ENCODE assay signal across 26 cellular contexts in the genomic region with DNA sequence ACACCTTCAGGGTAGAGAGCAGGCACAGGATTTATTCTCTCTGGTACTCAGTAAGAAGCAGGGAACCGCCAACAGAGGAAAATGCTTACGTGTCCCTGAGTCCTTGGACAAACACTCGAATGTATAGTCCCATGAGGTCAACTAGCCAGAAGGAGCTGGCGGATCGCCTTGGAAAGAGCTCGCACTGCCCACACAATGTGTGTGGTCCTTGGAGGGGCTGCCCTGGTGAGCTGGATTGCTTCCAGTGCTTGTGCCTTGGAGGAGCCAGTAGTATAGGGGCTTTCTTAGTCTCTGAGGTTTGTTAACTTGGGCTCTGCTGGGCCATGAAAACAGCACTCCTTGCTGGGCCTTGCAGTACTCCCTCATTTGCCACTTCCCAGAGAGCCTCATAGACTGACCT. TPM values are rescaled to one million over a fixed set of nuclear protein-coding genes. Genes with fewer than 3 reads are reported as not detected.
A peak's percentile ranks its signal among the peaks of the same experiment; 100 is the strongest.
DNase-seq lines count a peak whose midpoint lies in the region; ATAC-seq and TF ChIP-seq lines count a peak whose summit lies in the region.
"Had no signal": no experiment of that assay in that cellular context is flagged by ENCODE, and none has a peak within 500 bp of the region (broad histone marks: within the 10 kb centered on the region; RNA-seq: fewer than 3 reads in every experiment).

No MANE protein-coding gene starts in this region.

- no peaks in the 10 kb centered on the region for H3K9me3 ChIP-seq in osteoblast (ENCODE audit: low read depth, low read length)
- no peaks in the 10 kb centered on the region for H3K9me3 ChIP-seq in aorta (ENCODE audit: control insufficient read depth, low read length)
- H3K9me3 ChIP-seq: thyroid gland had no signal

- peaks cover 3% of the 10 kb centered on the region for H3K36me3 ChIP-seq in osteoblast (ENCODE audit: insufficient read depth, low read length)
- no peaks in the 10 kb centered on the region for H3K36me3 ChIP-seq in aorta (ENCODE audit: control insufficient read depth in 1 of 2, insufficient read depth in 2 of 2, low read length in 1 of 2)
- H3K36me3 ChIP-seq: thyroid gland had no signal

- peak overlapping the region; percentile 33 for H3K27ac ChIP-seq in osteoblast (ENCODE audit: low read depth, low read length)
- peak overlapping the region; percentile 90 to 91 for H3K27ac ChIP-seq in aorta (ENCODE audit: low read depth in 1 of 2, low read length in 2 of 2)
- H3K27ac ChIP-seq: 22Rv1, heart right ventricle, thyroid gland, VCaP had no signal

- DNase-seq in DMS 273 (lab: John Stamatoyannopoulos, UW; ENCODE audit: unreplicated experiment) (peak; percentile 14), DMS 273 treated with DMSO at 0.1 percent for 48 hours (lab: John Stamatoyannopoulos, UW) (no peak), fibroblast of mammary gland (ENCODE audit: low read depth) (peak; percentile 47), osteoblast (ENCODE audit: insufficient read length, low spot score, missing footprints) (no peak), aorta (peak in 1 of 2 donors; percentile 53)
- DNase-seq in activated naive CD4-positive, alpha-beta T cell (lab: John Stamatoyannopoulos, UW) = no peak
- DNase-seq: activated CD4-positive, alpha-beta T cell treated with anti-CD3 and anti-CD28 coated beads, Interleukin-2, amount 50 U/mL, for 48 hours; activated effector memory CD4-positive, alpha-beta T cell treated with Interleukin-2 at 50 U/mL for 16 hours; activated naive CD8-positive, alpha-beta T cell treated with anti-CD3 and anti-CD28 coated beads, Interleukin-2, amount 50 U/mL, for 24 hours; AML-193; central memory CD4-positive, alpha-beta T cell; DND-41; GOT3; heart right ventricle; immature natural killer cell; naive thymus-derived CD4-positive, alpha-beta T cell; NCI-H187 treated with DMSO at 0.1 percent for 48 hours; NCI-H226; SIG-M5; stimulated activated CD4-positive, alpha-beta T cell treated with anti-CD3 and anti-CD28 coated beads, Interleukin-2, amount 100 ng/mL, for 24 hours; stimulated activated naive B cell treated with anti-CD40 and anti-IgM and Interleukin-4, amounts not matched to agents 10 μg/mL and 1 μg/mL and 100 μg/mL, for 72 hours; thyroid gland had no signal

- intact Hi-C loops in aorta (cut with DNase I) = no loop called here

- peak; percentile 28 for ATAC-seq in aorta (ENCODE audit: low FRiP score)
- no peak for ATAC-seq in HG02678 (IDR thresholded peaks at IDR 0.05; ENCODE audit: unreplicated experiment)
- ATAC-seq in HG03135 (IDR thresholded peaks at IDR 0.05; ENCODE audit: unreplicated experiment) = no peak
- ATAC-seq: activated naive CD8-positive, alpha-beta T cell treated with anti-CD3 and anti-CD28 coated beads, Interleukin-2, amount 50 U/mL, for 24 hours; heart right ventricle; naive thymus-derived CD4-positive, alpha-beta T cell; stimulated activated naive B cell treated with anti-CD40 and anti-IgM and Interleukin-4, amounts not matched to agents 10 μg/mL and 1 μg/mL and 100 μg/mL, for 72 hours had no signal

- peak overlapping the region; percentile 29 for H3K4me2 ChIP-seq in osteoblast (ENCODE audit: insufficient read depth, low read length)

- H3K79me2 ChIP-seq in osteoblast (ENCODE audit: insufficient read depth, low read length) = peaks cover 6% of the 10 kb centered on the region

- peak overlapping the region; percentile 37 for H2AFZ ChIP-seq in osteoblast (ENCODE audit: low read length)

- H3K27me3 ChIP-seq in osteoblast (ENCODE audit: insufficient read depth, low read length) (no peaks in the 10 kb centered on the region), aorta (ENCODE audit: control insufficient read depth in 1 of 2, insufficient read depth in 2 of 2, low read length in 1 of 2) (no peaks in the 10 kb centered on the region)
- H3K27me3 ChIP-seq: heart right ventricle, thyroid gland had no signal

- H3K4me3 ChIP-seq in fibroblast of mammary gland (ENCODE audit: control insufficient read depth, low read depth, low read length) (no peak overlapping the region), osteoblast (ENCODE audit: insufficient read depth, low read length) (no peak overlapping the region), aorta (ENCODE audit: low read length in 2 of 2) (no peak overlapping the region)
- H3K4me3 ChIP-seq: heart right ventricle, thyroid gland had no signal

- H3K4me1 ChIP-seq in osteoblast (ENCODE audit: insufficient read depth, low read length) (peaks cover 33% of the 10 kb centered on the region), aorta (ENCODE audit: control insufficient read depth in 1 of 2, insufficient read depth in 2 of 2, low read length in 2 of 2) (peaks cover 0 to 6% of the 10 kb centered on the region in 2 donors)

- TF ChIP-seq CTCF in fibroblast of mammary gland (conservative IDR thresholded peaks at IDR 0.05; ENCODE audit: control insufficient read depth, insufficient read depth, low read depth, low read length) = no peak
- no peak for TF ChIP-seq CTCF in osteoblast (IDR thresholded peaks at IDR 0.05; ENCODE audit: extremely low read depth, low read depth, low read length)

- WGBS in aorta, 2 donors = 3 to 9% methylated on average over 6 of the region's 6 CpGs

- H4K20me1 ChIP-seq in osteoblast (ENCODE audit: insufficient read depth, low read length) = no peaks in the 10 kb centered on the region

RNA-seq across cellular contexts. Expression of gene VILL, which starts 40.7 kb away (rescaled TPM):
- 6.8 and 7.6 TPM in 2 replicates for total RNA-seq in osteoblast
- 10 to 100 TPM in 1 of 2 donors, 1 to 10 TPM in 1; 3.9 to 10.9 TPM for total RNA-seq in aorta
- 10 to 100 TPM; 15.4 to 37.1 TPM for polyA plus RNA-seq in aorta

Comparison
In these comparisons a context has a peak if more than half of its experiments do, and no peak if none do; other contexts are left out.
1. DNase-seq: peak in DMS 273 (single experiment) and fibroblast of mammary gland (single experiment); none in DMS 273 treated with DMSO at 0.1 percent for 48 hours (single experiment), osteoblast (single experiment) and activated naive CD4-positive, alpha-beta T cell (0 of 4).